In genomic region chr1:108691886-108692723, GRCh38 we compare ENCODE assay signal across 8 cellular contexts. TPM values are rescaled to one million over a fixed set of nuclear protein-coding genes. Genes with fewer than 3 reads are reported as not detected.
A peak's percentile ranks its signal among the peaks of the same experiment; 100 is the strongest.
DNase-seq lines count a peak whose midpoint lies in the region; ATAC-seq and TF ChIP-seq lines count a peak whose summit lies in the region.

PRPF38B (plus strand) TSS chr1:108692310; CDS start chr1:108692592, 282 bp downstream.

- H3K27ac ChIP-seq in HUES64 (ENCODE audit: low read depth, low read length) (peak within 1 kb of the TSS; percentile 96), OCI-LY7 (ENCODE audit: low read depth, low read length, poor library complexity, severe bottlenecking) (peak within 1 kb of the TSS; percentile 83)

- CTCF ChIA-PET in OCI-LY7 (lab: Charles Lee; ENCODE audit: unreplicated experiment): interaction anchor here (0.7 to 2.2 kb wide), 4 partner anchors 65 to 408 kb away, joined by 3 to 7 read pairs (median 4); partner anchors contain the start of gene EEIG2

- TF ChIP-seq CTCF in OCI-LY7 (conservative IDR thresholded peaks at IDR 0.05; ENCODE audit: low read length): no peak
- no peak for TF ChIP-seq CTCF in epithelial cell of esophagus (IDR thresholded peaks at IDR 0.05; ENCODE audit: insufficient read depth, low read depth, low read length, missing control alignments)
- no peak for TF ChIP-seq CTCF in mucosa of descending colon (IDR thresholded peaks at IDR 0.05)

- no peaks in the 10 kb centered on the region for H3K27me3 ChIP-seq in HUES64 (ENCODE audit: insufficient read depth, low read length)

- peaks cover 32% of the 10 kb centered on the region for H3K36me3 ChIP-seq in HUES64 (ENCODE audit: insufficient read depth, low read length)
- H3K36me3 ChIP-seq in OCI-LY7 (ENCODE audit: insufficient read depth, low read length): peaks cover 46% of the 10 kb centered on the region
- H3K36me3 ChIP-seq in mucosa of descending colon (ENCODE audit: low read depth): no peaks in the 10 kb centered on the region

- no peaks in the 10 kb centered on the region for H3K9me2 ChIP-seq in OCI-LY7 (ENCODE audit: insufficient read depth, low read length)

- H4K20me1 ChIP-seq in OCI-LY7 (ENCODE audit: insufficient read depth, low read length): peaks cover 31% of the 10 kb centered on the region

- peak within 1 kb of the TSS; percentile 97 for H3K9ac ChIP-seq in HUES64 (ENCODE audit: low read depth, low read length)

- H3K4me1 ChIP-seq in HUES64 (ENCODE audit: insufficient read depth, low read length) (peaks cover 5% of the 10 kb centered on the region), OCI-LY7 (ENCODE audit: insufficient read depth, low read length, poor library complexity, severe bottlenecking) (peaks cover 28% of the 10 kb centered on the region), mucosa of descending colon (ENCODE audit: low read depth) (peaks cover 7% of the 10 kb centered on the region)

- peak within 1 kb of the TSS; percentile 83 for H3K4me3 ChIP-seq in HUES64 (ENCODE audit: low read length)
- peak within 1 kb of the TSS; percentile 97 for H3K4me3 ChIP-seq in OCI-LY7 (ENCODE audit: low read depth, low read length, poor library complexity, severe bottlenecking)
- H3K4me3 ChIP-seq in epithelial cell of esophagus (ENCODE audit: low read length): peak within 1 kb of the TSS; percentile 96
- H3K4me3 ChIP-seq in mucosa of descending colon: peak within 1 kb of the TSS; percentile 82

- POLR2A ChIA-PET in OCI-LY7 (lab: Charles Lee): interaction anchor here (0.6 to 2.8 kb wide), 13 partner anchors 10 to 909 kb away, joined by 3 to 14 read pairs (median 3); partner anchors contain the start of gene EEIG2

- peaks cover 62% of the 10 kb centered on the region for H3K79me2 ChIP-seq in OCI-LY7 (ENCODE audit: insufficient read depth, low read depth, low read length)

- peak within 1 kb of the TSS; percentile 79 for H3K4me2 ChIP-seq in OCI-LY7 (ENCODE audit: low read length)

- intact Hi-C loops in OCI-LY7 (cut with micrococcal nuclease; ENCODE audit: unreplicated experiment) (loop anchor here (1.0 to 10.0 kb wide), 6 partner anchors 54 to 413 kb away; partner anchors contain the start of genes GPSM2 and STXBP3), mucosa of descending colon (cut with DNase I, micrococcal nuclease) (no loop called here)

- DNase-seq in D341Med (ENCODE audit: low spot score) (peak; percentile 94), OCI-LY7 (ENCODE audit: low spot score) (peak; percentile 94), activated T-cell treated with anti-CD3 and anti-CD28 coated beads for 24 hours (ENCODE audit: low read depth) (peak; percentile 91), epithelial cell of esophagus (ENCODE audit: low read depth) (peak; percentile 94), mucosa of descending colon (peak; percentile 96 to 97 (median 96))
- DNase-seq in stimulated activated CD8-positive, alpha-beta memory T cell treated with anti-CD3 and anti-CD28 coated beads, Interleukin-4, amount 100 ng/mL, for 24 hours (ENCODE audit: low read depth): peak; percentile 92

- BruUV-seq in OCI-LY7 (replicated peaks; lab: Mats Ljungman, UMichigan): no TSS peak

- ATAC-seq in GM21447 (IDR thresholded peaks at IDR 0.05; ENCODE audit: unreplicated experiment) (peak; percentile 90), mucosa of descending colon (peak; percentile 97)

- H2AFZ ChIP-seq in OCI-LY7 (ENCODE audit: low read length): peak within 1 kb of the TSS; percentile 83

- H3K9me3 ChIP-seq in HUES64 (ENCODE audit: insufficient read depth, low read depth, low read length) (no peaks in the 10 kb centered on the region), OCI-LY7 (ENCODE audit: low read length) (no peaks in the 10 kb centered on the region), mucosa of descending colon (no peaks in the 10 kb centered on the region)

- under 1% methylated on average over 60 of the region's 60 CpGs for WGBS in HUES64

RNA-seq across cellular contexts. Expression of gene PRPF38B, which starts in this region (rescaled TPM):
- 32.4 TPM for polyA plus RNA-seq in HUES64 (2013, experiment 1 of 2)
- 29.7 TPM for polyA plus RNA-seq in HUES64 (2013, experiment 2 of 2)
- total RNA-seq in OCI-LY7 (2014; rRNA removed; shearing (Covaris generic)): 37.7 and 47.4 TPM in 2 replicates
- total RNA-seq in OCI-LY7 (2022) (72.0 and 73.8 TPM in 2 replicates), mucosa of descending colon (10 to 100 TPM; 32.8 to 38.3 (median 38.2) TPM)

Comparison
In these comparisons a context has a peak if more than half of its experiments do, and no peak if none do; other contexts are left out.
1. Peak in every context shown above with its lines: DNase-seq, ATAC-seq, H3K4me3 ChIP-seq and H3K27ac ChIP-seq.